In the genomic region with DNA sequence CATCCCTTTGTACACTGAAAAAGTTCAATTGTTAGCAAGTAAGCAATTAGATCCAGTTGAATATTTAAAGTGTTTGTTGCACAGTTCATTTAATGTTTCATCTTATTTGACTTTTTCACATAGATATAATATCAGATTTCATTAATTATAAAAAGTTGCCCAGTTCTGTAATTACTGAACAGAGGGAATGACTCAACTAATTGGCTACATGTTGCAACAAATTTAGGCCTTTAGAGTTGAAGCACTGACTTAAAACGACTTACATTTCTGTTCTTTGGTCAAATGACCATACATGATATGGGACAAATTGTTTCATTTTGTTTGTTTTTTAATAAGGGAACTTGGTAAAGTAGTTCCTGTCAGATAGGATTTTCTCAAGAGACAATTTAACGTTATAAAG, we compare ENCODE assay signal across 3 cellular contexts.
TF ChIP-seq lines count a peak whose summit lies in the region.

No MANE protein-coding gene starts in this region.

TF ChIP-seq in SK-N-SH treated with all-trans-retinoic acid at 6 μM for 48 hours, 23 proteins besides CTCF, POLR2A, EP300 and RAD21:
- TF ChIP-seq ISL1 (CRISPR knock-in tag; IDR thresholded peaks at IDR 0.05) (peak; percentile 13; the same call in 1 of the 2 replicates), ZNF70 (CRISPR knock-in tag; IDR thresholded peaks at IDR 0.05) (no peak), BACH2 (CRISPR knock-in tag; IDR thresholded peaks at IDR 0.05; ENCODE audit: borderline replicate concordance) (no peak), ZNF8 (CRISPR knock-in tag; IDR thresholded peaks at IDR 0.05) (no peak)
- TF ChIP-seq, protein P1, sequence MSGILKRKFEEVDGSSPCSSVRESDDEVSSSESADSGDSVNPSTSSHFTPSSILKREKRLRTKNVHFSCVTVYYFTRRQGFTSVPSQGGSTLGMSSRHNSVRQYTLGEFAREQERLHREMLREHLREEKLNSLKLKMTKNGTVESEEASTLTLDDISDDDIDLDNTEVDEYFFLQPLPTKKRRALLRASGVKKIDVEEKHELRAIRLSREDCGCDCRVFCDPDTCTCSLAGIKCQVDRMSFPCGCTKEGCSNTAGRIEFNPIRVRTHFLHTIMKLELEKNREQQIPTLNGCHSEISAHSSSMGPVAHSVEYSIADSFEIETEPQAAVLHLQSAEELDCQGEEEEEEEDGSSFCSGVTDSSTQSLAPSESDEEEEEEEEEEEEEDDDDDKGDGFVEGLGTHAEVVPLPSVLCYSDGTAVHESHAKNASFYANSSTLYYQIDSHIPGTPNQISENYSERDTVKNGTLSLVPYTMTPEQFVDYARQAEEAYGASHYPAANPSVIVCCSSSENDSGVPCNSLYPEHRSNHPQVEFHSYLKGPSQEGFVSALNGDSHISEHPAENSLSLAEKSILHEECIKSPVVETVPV (CRISPR knock-in tag; IDR thresholded peaks at IDR 0.05): no peak
TF ChIP-seq in SK-N-SH treated with all-trans-retinoic acid at 6 μM for 48 hours: peak in this region for 1.

TF ChIP-seq in SK-N-SH, 30 proteins besides CTCF, POLR2A, EP300 and RAD21:
- TF ChIP-seq, protein P2, sequence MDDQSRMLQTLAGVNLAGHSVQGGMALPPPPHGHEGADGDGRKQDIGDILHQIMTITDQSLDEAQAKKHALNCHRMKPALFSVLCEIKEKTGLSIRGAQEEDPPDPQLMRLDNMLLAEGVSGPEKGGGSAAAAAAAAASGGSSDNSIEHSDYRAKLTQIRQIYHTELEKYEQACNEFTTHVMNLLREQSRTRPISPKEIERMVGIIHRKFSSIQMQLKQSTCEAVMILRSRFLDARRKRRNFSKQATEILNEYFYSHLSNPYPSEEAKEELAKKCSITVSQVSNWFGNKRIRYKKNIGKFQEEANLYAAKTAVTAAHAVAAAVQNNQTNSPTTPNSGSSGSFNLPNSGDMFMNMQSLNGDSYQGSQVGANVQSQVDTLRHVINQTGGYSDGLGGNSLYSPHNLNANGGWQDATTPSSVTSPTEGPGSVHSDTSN (IDR thresholded peaks at IDR 0.05): no peak
- TF ChIP-seq FOSL2 (IDR thresholded peaks at IDR 0.05; ENCODE audit: borderline replicate concordance, low read depth): no peak
- no peak for TF ChIP-seq RXRA (IDR thresholded peaks at IDR 0.05; ENCODE audit: borderline replicate concordance, low read depth)
- no peak for TF ChIP-seq TAF1 (IDR thresholded peaks at IDR 0.05; ENCODE audit: borderline replicate concordance, low read depth, low read length)
- no peak for TF ChIP-seq TCF12 (IDR thresholded peaks at IDR 0.05)
- no peak for TF ChIP-seq CHD2 (IDR thresholded peaks at IDR 0.05; ENCODE audit: low read length, partially characterized antibody)
- TF ChIP-seq POLR2AphosphoS5 (IDR thresholded peaks at IDR 0.05; ENCODE audit: low read depth, low read length): no peak
- no peak for TF ChIP-seq NFIC (IDR thresholded peaks at IDR 0.05; ENCODE audit: borderline replicate concordance)
- TF ChIP-seq YY1 (IDR thresholded peaks at IDR 0.05; ENCODE audit: low read depth): no peak
- TF ChIP-seq, protein P3, sequence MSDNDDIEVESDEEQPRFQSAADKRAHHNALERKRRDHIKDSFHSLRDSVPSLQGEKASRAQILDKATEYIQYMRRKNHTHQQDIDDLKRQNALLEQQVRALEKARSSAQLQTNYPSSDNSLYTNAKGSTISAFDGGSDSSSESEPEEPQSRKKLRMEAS (IDR thresholded peaks at IDR 0.05; ENCODE audit: low read depth): no peak

TF ChIP-seq in IMR-90, 13 proteins besides CTCF, POLR2A, EP300 and RAD21:
- TF ChIP-seq CEBPB (IDR thresholded peaks at IDR 0.05; ENCODE audit: low read depth, low read length) (peak; percentile 51; the same call in 1 of the 2 replicates), RCOR1 (IDR thresholded peaks at IDR 0.05; ENCODE audit: insufficient replicate concordance, low read length) (no peak)
TF ChIP-seq in IMR-90: peak in this region for 1.
